Comparison of ENCODE assay signal across 7 cellular contexts in genomic region chr11:27158763-27159679, GRCh38.
DNase-seq lines count a peak whose midpoint lies in the region; ATAC-seq and TF ChIP-seq lines count a peak whose summit lies in the region.

No MANE protein-coding gene starts in this region.

- peak; percentile 81 for ATAC-seq in GM21723 (IDR thresholded peaks at IDR 0.05; ENCODE audit: unreplicated experiment)

- no peaks in the 10 kb centered on the region for H3K36me3 ChIP-seq in MG63

- DNase-seq in GM03348 (ENCODE audit: low spot score) (peak; percentile 89), MG63 (peak; percentile 44), SK-N-DZ (ENCODE audit: low spot score) (peak; percentile 72), epithelial cell of proximal tubule (ENCODE audit: low read depth) (no peak), mucosa of gallbladder (ENCODE audit: low spot score) (peak; percentile 54)
- DNase-seq in stimulated activated CD4-positive, alpha-beta T cell treated with anti-CD3 and anti-CD28 coated beads, Interleukin-12 subunit alpha, Interleukin-12 subunit beta, amount 100 ng/mL, for 4 hours = no peak

- H3K9me3 ChIP-seq in MG63 = no peaks in the 10 kb centered on the region

- H3K27me3 ChIP-seq in MG63 = no peaks in the 10 kb centered on the region

- H3K4me3 ChIP-seq in MG63 (no peak overlapping the region), epithelial cell of proximal tubule (ENCODE audit: low read depth, low read length) (no peak overlapping the region)

- peak; percentile 87 for TF ChIP-seq CTCF in epithelial cell of proximal tubule (conservative IDR thresholded peaks at IDR 0.05; ENCODE audit: low read depth, low read length)

Comparison
In these comparisons a context has a peak if more than half of its experiments do, and no peak if none do; other contexts are left out.
1. DNase-seq: peak in GM03348 (single experiment), MG63 (single experiment), SK-N-DZ (single experiment) and mucosa of gallbladder (single experiment); none in epithelial cell of proximal tubule (single experiment) and stimulated activated CD4-positive, alpha-beta T cell treated with anti-CD3 and anti-CD28 coated beads, Interleukin-12 subunit alpha, Interleukin-12 subunit beta, amount 100 ng/mL, for 4 hours (single experiment).